Comparison of ENCODE assay signal across 15 cellular contexts in the genomic region with DNA sequence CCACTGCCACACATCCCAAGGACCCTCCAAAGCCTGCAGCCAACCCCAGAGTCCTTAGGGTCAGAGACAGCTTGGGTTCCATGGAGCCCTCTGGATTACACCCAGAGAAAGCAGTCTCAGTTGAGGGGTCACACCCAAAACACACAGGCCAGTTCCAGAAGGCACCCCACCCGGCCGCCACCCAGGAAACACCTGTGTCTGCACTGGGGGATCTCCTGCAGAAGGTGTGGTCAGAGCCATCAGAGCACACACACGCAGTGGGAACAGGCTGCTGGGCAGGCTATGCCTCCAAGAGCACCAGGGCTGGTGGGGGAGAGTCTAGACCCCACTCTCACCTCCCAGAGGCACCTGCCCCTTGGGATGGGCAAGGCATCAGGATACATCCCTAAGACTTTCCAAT. TPM values are rescaled to one million over a fixed set of nuclear protein-coding genes. Genes with fewer than 3 reads are reported as not detected.
DNase-seq lines count a peak whose midpoint lies in the region; ATAC-seq, FAIRE-seq and TF ChIP-seq lines count a peak whose summit lies in the region.
"Had no signal": no experiment of that assay in that cellular context is flagged by ENCODE, and none has a peak within 500 bp of the region (broad histone marks: within the 10 kb centered on the region; RNA-seq: fewer than 3 reads in every experiment).

No MANE protein-coding gene starts in this region.

- TF ChIP-seq EP300 in GM12878 (IDR thresholded peaks at IDR 0.05; ENCODE audit: borderline replicate concordance in 1 of 2, control insufficient read depth in 1 of 2, low read depth in 2 of 2, low read length in 2 of 2) = no peak

- WGBS in GM12878 (ENCODE audit: insufficient coverage, insufficient replicate concordance, low lambda C conversion rate, missing lambda C conversion rate) = 0% methylated on average over 3 of the region's 3 CpGs
- 84% methylated on average over 3 of the region's 3 CpGs for WGBS in prostate gland

- H3K4me1 ChIP-seq in BLaER1 (peaks cover 42% of the 10 kb centered on the region), GM12878 (ENCODE audit: control insufficient read depth, insufficient read depth, low read length) (peaks cover 29% of the 10 kb centered on the region), prostate gland (replicated peaks) (no peaks in the 10 kb centered on the region)

- FAIRE-seq in GM12878 (lab: Jason Lieb, UNC) = no peak

- no TSS peak for BruUV-seq in GM12878 (replicated peaks; lab: Mats Ljungman, UMichigan)

- POLR2A ChIA-PET in GM12878 (lab: Charles Lee) = no interaction called here

- H3K27me3 ChIP-seq in BLaER1 = no peaks in the 10 kb centered on the region
- no peaks in the 10 kb centered on the region for H3K27me3 ChIP-seq in GM12878 (replicated peaks in 1 of 2; ENCODE audit: control insufficient read depth in 2 of 2, insufficient read depth in 2 of 2, low read length in 1 of 2)
- H3K27me3 ChIP-seq in prostate gland (replicated peaks; ENCODE audit: insufficient read depth) = no peaks in the 10 kb centered on the region
- H3K27me3 ChIP-seq: heart left ventricle had no signal

- TF ChIP-seq POLR2A in GM12878 (IDR thresholded peaks at IDR 0.05; ENCODE audit: low read depth, low read length) (peak; percentile 28; the same call in 1 of the 2 replicates), prostate gland (IDR thresholded peaks at IDR 0.05) (no peak)

- TF ChIP-seq RAD21 in GM12878 (IDR thresholded peaks at IDR 0.05; ENCODE audit: insufficient read depth, low read depth, low read length) = no peak

- RAD21 ChIA-PET in GM12878 (lab: Charles Lee; ENCODE audit: unreplicated experiment) = no interaction called here

- SMC1A ChIA-PET in GM12878 (lab: Charles Lee; ENCODE audit: uncharacterized antibody, unreplicated experiment) = no interaction called here

- no peak for TF ChIP-seq CTCF in GM12878 (IDR thresholded peaks at IDR 0.05 in 2 of 3, conservative IDR thresholded peaks at IDR 0.05 in 1 of 3; ENCODE audit: control insufficient read depth in 2 of 3, extremely low read depth in 1 of 3, insufficient read depth in 1 of 3, low read depth in 3 of 3, low read length in 3 of 3)
- no peak for TF ChIP-seq CTCF in prostate gland (IDR thresholded peaks at IDR 0.05)
- no peak for TF ChIP-seq CTCF in GM10266 (IDR thresholded peaks at IDR 0.05; ENCODE audit: control insufficient read depth, insufficient read depth, low read depth, missing control alignments)

- no peaks in the 10 kb centered on the region for H3K79me2 ChIP-seq in GM12878 (ENCODE audit: control insufficient read depth, insufficient read depth, low read length)

- H3K4me2 ChIP-seq in BLaER1 (peak overlapping the region; percentile 81), GM12878 (ENCODE audit: control insufficient read depth, insufficient read depth) (no peak overlapping the region; the same call in 1 of the 2 replicates)

- no peaks in the 10 kb centered on the region for H4K20me1 ChIP-seq in BLaER1
- H4K20me1 ChIP-seq in GM12878 (ENCODE audit: control insufficient read depth, insufficient read depth) = no peaks in the 10 kb centered on the region

- CTCF ChIA-PET in GM12878 (lab: Yijun Ruan, JAX) = no interaction called here

- no peak overlapping the region for H2AFZ ChIP-seq in GM12878 (ENCODE audit: control insufficient read depth, low read depth, low read length)

- in situ Hi-C loops in GM12878 (cut with MboI) = no loop called here

- intact Hi-C loops in GM12878 (cut with micrococcal nuclease; ENCODE audit: unreplicated experiment) = no loop called here
- intact Hi-C loops in prostate gland (cut with DNase I) = no loop called here

- H3K4me3 ChIP-seq in BLaER1 (no peak overlapping the region), GM12878 (no peak overlapping the region), prostate gland (no peak overlapping the region)
- H3K4me3 ChIP-seq: heart left ventricle had no signal

- H3K9ac ChIP-seq in BLaER1 = no peak overlapping the region
- H3K9ac ChIP-seq in GM12878 (ENCODE audit: control insufficient read depth, insufficient read depth, low read length) = no peak overlapping the region

- ATAC-seq in GM18511 (IDR thresholded peaks at IDR 0.05; ENCODE audit: unreplicated experiment) (peak; percentile 35), HG02759 (IDR thresholded peaks at IDR 0.05; ENCODE audit: unreplicated experiment) (peak; percentile 58), GM12878 (peak; percentile 61), GM18861 (IDR thresholded peaks at IDR 0.05; ENCODE audit: unreplicated experiment) (no peak)
- ATAC-seq: heart left ventricle had no signal

- H3K9me3 ChIP-seq in BLaER1 (no peaks in the 10 kb centered on the region), GM12878 (replicated peaks; ENCODE audit: control insufficient read depth, insufficient read depth, low read length) (no peaks in the 10 kb centered on the region), prostate gland (no peaks in the 10 kb centered on the region)
- H3K9me3 ChIP-seq: heart left ventricle had no signal

- H3K27ac ChIP-seq in BLaER1 (peak overlapping the region; percentile 60; the same call in 1 of the 2 replicates), GM12878 (ENCODE audit: control insufficient read depth, insufficient read depth) (peak overlapping the region; percentile 24; the same call in 1 of the 2 replicates), prostate gland (no peak overlapping the region)

- DNase-seq in GM12878 (ENCODE audit: low read depth, low spot score) = no peak
- no peak for DNase-seq in prostate gland (ENCODE audit: low spot score)
- DNase-seq in GM10266 (ENCODE audit: extremely low spot score) = no peak
- DNase-seq in GOT3 (lab: John Stamatoyannopoulos, UW) = no peak
- DNase-seq: activated CD4-positive, alpha-beta T cell treated with anti-CD3 and anti-CD28 coated beads, Interleukin-2, amount 50 U/mL, for 1 hour; heart left ventricle; NCI-H510A; stimulated activated CD4-positive, alpha-beta T cell treated with anti-CD3 and anti-CD28 coated beads, Interleukin-4, amount 100 ng/mL, for 1 hour had no signal

- H3K36me3 ChIP-seq in BLaER1 (no peaks in the 10 kb centered on the region), GM12878 (ENCODE audit: control insufficient read depth in 2 of 2, insufficient read depth in 2 of 2, low read length in 1 of 2) (peaks cover 9 to 27% of the 10 kb centered on the region in 2 experiments; a peak in 3 of 4 replicates), prostate gland (no peaks in the 10 kb centered on the region)

TF ChIP-seq in GM12878, 131 proteins besides CTCF, POLR2A, EP300 and RAD21:
- TF ChIP-seq RUNX3 (IDR thresholded peaks at IDR 0.05; ENCODE audit: low read length) (peak; percentile 55), YBX1 (IDR thresholded peaks at IDR 0.05) (no peak), TCF12 (IDR thresholded peaks at IDR 0.05; ENCODE audit: low read depth, low read length) (peak; percentile 74), SP1 (IDR thresholded peaks at IDR 0.05; ENCODE audit: low read depth, low read length) (no peak), EED (IDR thresholded peaks at IDR 0.05; ENCODE audit: low read depth) (peak; percentile 58; the same call in 1 of the 2 replicates), TCF3 (IDR thresholded peaks at IDR 0.05; ENCODE audit: borderline replicate concordance, insufficient read depth, low read depth, low read length) (peak; percentile 86)

RNA-seq across cellular contexts. Expression of gene NIPAL4, which starts 27.3 kb away (rescaled TPM):
- 3.4 and 3.5 TPM in 2 replicates for total RNA-seq in GM12878 (2013; cell fraction: nucleolus; rRNA removed)
- total RNA-seq in GM12878 (2014; rRNA removed) = 6.6 and 7.3 TPM in 2 replicates
- 3.9 and 4.1 TPM in 2 replicates for total RNA-seq in GM12878 (2014; rRNA removed; fragmentation: Illumina TruSeq; extraction: Trizol)
- total RNA-seq in GM12878 (2021) = 9.7 and 10.5 TPM in 2 replicates
- polyA plus RNA-seq in GM12878 (2011; ENCODE audit: low read depth) = 1.1 TPM
- 0.03 and 0.11 TPM in 2 replicates for polyA plus RNA-seq in GM12878 (2011; rRNA removed)
- 0.12 and 0.15 TPM in 2 replicates for polyA plus RNA-seq in GM12878 (2011; cell fraction: cytosol; rRNA removed)
- polyA plus RNA-seq in GM12878 (2011; cell fraction: nucleus; rRNA removed) = 0.03 and 0.22 TPM in 2 replicates
- polyA plus RNA-seq in GM12878 (2012) = 0.69 and 1.3 TPM in 2 replicates
- 10.3 and 12.5 TPM in 2 replicates for polyA plus RNA-seq in GM12878 (2014; fragmentation: Illumina TruSeq; extraction: Trizol)
- 1 to 10 TPM; 3.3 to 5.2 TPM for polyA plus RNA-seq in GM12878 (2014; fragmentation: Nextera tagmentation; extraction: Ambion mirVana)
- polyA plus RNA-seq in GM12878 (2014; rRNA removed) = 4.5 and 4.8 TPM in 2 replicates
- 10 to 100 TPM; 12.8 to 15.5 TPM for polyA plus RNA-seq in GM12878 (2016; fragmentation: Nextera tagmentation; extraction: Ambion mirVana)
- not detected in 2 replicates for polyA minus RNA-seq in GM12878 (2011; rRNA and poly(A)+ RNA removed)
- polyA minus RNA-seq in GM12878 (2011; cell fraction: cytosol; rRNA and poly(A)+ RNA removed) = not detected in 2 replicates
- polyA minus RNA-seq in GM12878 (2011; cell fraction: nucleus; rRNA and poly(A)+ RNA removed) = 0.24 TPM in 1 of 2 replicates, not detected in the other
- total RNA-seq in prostate gland = 1 to 10 TPM; 2.7 to 2.8 TPM
- total RNA-seq: lung microvascular endothelial cell, progenitor cell of endocrine pancreas, SK-MEL-5 had no signal

Comparison
In these comparisons a context has a peak if more than half of its experiments do, and no peak if none do; other contexts are left out.
1. H3K27ac ChIP-seq: peak in BLaER1 (single experiment) and GM12878 (single experiment); none in prostate gland (0 of 2).